ENCODE assay signal across 17 cellular contexts in genomic region chr7:50687096-50687495, GRCh38.
A peak's percentile ranks its signal among the peaks of the same experiment; 100 is the strongest.
DNase-seq lines count a peak whose midpoint lies in the region; ATAC-seq and TF ChIP-seq lines count a peak whose summit lies in the region.
"Had no signal": no experiment of that assay in that cellular context is flagged by ENCODE, and none has a peak within 500 bp of the region (broad histone marks: within the 10 kb centered on the region; RNA-seq: fewer than 3 reads in every experiment).

No MANE protein-coding gene starts in this region.

- TF ChIP-seq CTCF in gastroesophageal sphincter (IDR thresholded peaks at IDR 0.05) = no peak
- no peak for TF ChIP-seq CTCF in psoas muscle (IDR thresholded peaks at IDR 0.05)
- TF ChIP-seq CTCF in GM20000 (IDR thresholded peaks at IDR 0.05; ENCODE audit: extremely low read depth, missing control alignments) = no peak

- ATAC-seq in gastroesophageal sphincter (no peak), psoas muscle (peak; percentile 15 to 25 (median 20)), esophagus mucosa (no peak)
- ATAC-seq: HCT116, K562, SK-N-SH treated with all-trans-retinoic acid at 6 μM for 48 hours had no signal

- peaks cover 6 to 67% (median 19%) of the 10 kb centered on the region in 3 donors for H3K4me1 ChIP-seq in gastroesophageal sphincter
- H3K4me1 ChIP-seq in psoas muscle = peaks cover 52% of the 10 kb centered on the region

- H3K4me3 ChIP-seq in gastroesophageal sphincter (no peak overlapping the region), psoas muscle (no peak overlapping the region)
- H3K4me3 ChIP-seq: K562 had no signal

- 85 to 93% methylated on average over 3 to 4 of the region's 6 CpGs for WGBS in gastroesophageal sphincter (ENCODE audit: low coverage in 1 of 2), 2 donors
- WGBS in psoas muscle, 3 donors = 59 to 74% (median 68%) methylated on average over 6 of the region's 6 CpGs

- DNase-seq in G401 (ENCODE audit: low spot score) (peak; percentile 71), NCI-H446 (lab: John Stamatoyannopoulos, UW) (peak; percentile 23 to 79), psoas muscle (no peak), GM20000 (ENCODE audit: low spot score) (no peak), NCI-H1417 (lab: John Stamatoyannopoulos, UW) (no peak)
- DNase-seq: CD8-positive, alpha-beta memory T cell; DMS79; NCI-H1105 treated with DMSO at 0.1 percent for 48 hours; NCI-H524; NCI-H82; OCI-M1; SHP77 treated with DMSO at 0.1 percent for 48 hours had no signal

- H3K27ac ChIP-seq in gastroesophageal sphincter (peak overlapping the region in 3 of 4 donors; percentile 30 to 82 (median 67)), psoas muscle (peak overlapping the region; percentile 59)

- H3K36me3 ChIP-seq in gastroesophageal sphincter = peaks cover 0 to 12% of the 10 kb centered on the region in 2 donors
- peaks cover 0 to 9% of the 10 kb centered on the region in 2 donors for H3K36me3 ChIP-seq in psoas muscle (ENCODE audit: insufficient read depth in 1 of 2, low read depth in 1 of 2)

- TF ChIP-seq EP300 in gastroesophageal sphincter (IDR thresholded peaks at IDR 0.05) = no peak

- no peaks in the 10 kb centered on the region for H3K27me3 ChIP-seq in gastroesophageal sphincter
- H3K27me3 ChIP-seq in psoas muscle (ENCODE audit: insufficient read depth in 3 of 3, low read length in 2 of 3) = no peaks in the 10 kb centered on the region

- TF ChIP-seq POLR2A in gastroesophageal sphincter (IDR thresholded peaks at IDR 0.05) = no peak

- in situ Hi-C loops in G401 (cut with HindIII; ENCODE audit: low sequenced_read_pairs) = no loop called here

- intact Hi-C loops in psoas muscle (cut with DNase I) = loop anchor here in 1 of 2 donors (10.0 kb wide), 1 partner anchor 388 kb away; no protein-coding TSS in a partner anchor

- H3K9me3 ChIP-seq in gastroesophageal sphincter (no peaks in the 10 kb centered on the region), psoas muscle (no peaks in the 10 kb centered on the region)

Comparison
In these comparisons a context has a peak if more than half of its experiments do, and no peak if none do; other contexts are left out.
1. DNase-seq: peak in G401 (single experiment) and NCI-H446 (2 of 2); none in psoas muscle (0 of 2), GM20000 (single experiment) and NCI-H1417 (0 of 3).
2. ATAC-seq: peak in psoas muscle (4 of 4); none in gastroesophageal sphincter (single experiment) and esophagus mucosa (single experiment).